In the genomic region with DNA sequence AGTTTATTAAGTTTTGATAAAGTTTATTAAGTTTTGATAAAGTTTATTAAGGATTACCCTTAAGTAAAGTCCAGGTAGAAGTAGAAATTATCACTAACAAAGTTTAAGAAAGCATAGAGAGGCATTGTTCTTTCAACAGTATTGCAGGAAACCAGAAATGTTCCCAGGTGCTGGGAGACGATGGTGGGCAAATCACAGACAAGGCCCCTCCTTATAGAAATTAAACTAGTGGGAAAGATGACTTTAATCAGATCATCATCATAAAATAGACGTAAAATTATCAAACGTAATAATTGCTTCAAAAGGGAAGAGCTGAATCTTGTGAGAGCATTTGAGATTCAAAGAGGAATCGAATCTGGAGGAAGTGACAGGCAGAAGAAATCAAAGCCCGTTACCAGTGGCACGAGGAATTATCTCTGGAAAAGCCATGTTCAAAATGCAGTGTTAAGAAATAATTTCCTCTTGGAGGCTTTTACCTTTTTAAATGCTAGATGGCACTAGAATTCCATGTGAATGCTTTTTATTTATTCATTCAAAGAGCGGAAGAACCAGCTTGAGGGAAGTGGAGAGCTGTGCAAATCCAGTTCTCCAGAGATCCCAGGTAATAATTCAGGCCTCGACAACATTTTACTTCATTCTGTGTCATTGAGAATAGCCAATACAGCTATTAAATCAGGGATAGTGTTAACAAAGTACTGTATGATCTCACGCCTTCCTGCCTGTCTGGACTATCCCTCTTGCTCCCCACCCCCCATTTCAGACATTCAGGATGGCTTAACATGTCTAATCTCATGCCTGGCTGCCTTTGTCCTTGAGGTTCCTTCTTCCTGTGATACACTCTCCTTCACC, we compare ENCODE assay signal across 8 cellular contexts. TPM values are rescaled to one million over a fixed set of nuclear protein-coding genes. Genes with fewer than 3 reads are reported as not detected.
DNase-seq lines count a peak whose midpoint lies in the region; ATAC-seq, FAIRE-seq and TF ChIP-seq lines count a peak whose summit lies in the region.

No MANE protein-coding gene starts in this region.

- in situ Hi-C loops in brain microvascular endothelial cell (cut with HindIII; ENCODE audit: low pct_ligation_motif_present, low sequenced_read_pairs): no loop called here

- H3K36me3 ChIP-seq in brain microvascular endothelial cell (replicated peaks): no peaks in the 10 kb centered on the region
- no peaks in the 10 kb centered on the region for H3K36me3 ChIP-seq in kidney (ENCODE audit: control insufficient read depth in 1 of 2, insufficient read depth in 2 of 2, low read length in 2 of 2)

- TF ChIP-seq EP300 in A549 (IDR thresholded peaks at IDR 0.05): no peak

- peak overlapping the region; percentile 98 for H3K27ac Mint-ChIP-seq in stimulated activated naive B cell treated with anti-CD40 and anti-IgM and Interleukin-4, amounts not matched to agents 10 μg/mL and 1 μg/mL and 100 μg/mL, for 72 hours

- H3K4me1 Mint-ChIP-seq in stimulated activated naive B cell treated with anti-CD40 and anti-IgM and Interleukin-4, amounts not matched to agents 10 μg/mL and 1 μg/mL and 100 μg/mL, for 72 hours: peaks cover 36 to 49% of the 10 kb centered on the region in 2 donors

- intact Hi-C loops in kidney (cut with DNase I): loop anchor here (10.0 kb wide), 1 partner anchor 181 kb away; no protein-coding TSS in a partner anchor

- ATAC-seq in A549 (peak; percentile 21 to 27; a peak in 5 of 6 replicates), HG03469 (IDR thresholded peaks at IDR 0.05; ENCODE audit: unreplicated experiment) (no peak)
- ATAC-seq in stimulated activated naive B cell treated with anti-CD40 and anti-IgM and Interleukin-4, amounts not matched to agents 10 μg/mL and 1 μg/mL and 100 μg/mL, for 72 hours (replicated peaks): no peak

- peaks cover 5% of the 10 kb centered on the region for H3K27me3 ChIP-seq in brain microvascular endothelial cell (replicated peaks)

- no peak for TF ChIP-seq POLR2A in A549 (IDR thresholded peaks at IDR 0.05; ENCODE audit: low read length)

- H3K27ac ChIP-seq in A549 (peak overlapping the region; percentile 86 to 95), brain microvascular endothelial cell (peak overlapping the region; percentile 89), kidney (ENCODE audit: low read depth in 2 of 2, low read length in 2 of 2) (peak overlapping the region; percentile 92 to 95)

- peak overlapping the region; percentile 86 to 87 for H3K9ac ChIP-seq in kidney (ENCODE audit: low read length in 2 of 2)

- H3K4me3 ChIP-seq in A549: peak overlapping the region; percentile 85
- peak overlapping the region; percentile 62; the same call in 1 of the 2 replicates for H3K4me3 ChIP-seq in GM08714 (ENCODE audit: low read length)
- no peak overlapping the region for H3K4me3 ChIP-seq in brain microvascular endothelial cell (ENCODE audit: low read depth, low read length)
- peak overlapping the region; percentile 86 to 94 for H3K4me3 ChIP-seq in kidney (ENCODE audit: low read length in 2 of 2)

- no peaks in the 10 kb centered on the region for H3K9me3 ChIP-seq in A549
- H3K9me3 ChIP-seq in kidney (ENCODE audit: control insufficient read depth in 1 of 2, low read length in 2 of 2): no peaks in the 10 kb centered on the region

- peak overlapping the region; percentile 2 to 97 for H3K4me3 Mint-ChIP-seq in stimulated activated naive B cell treated with anti-CD40 and anti-IgM and Interleukin-4, amounts not matched to agents 10 μg/mL and 1 μg/mL and 100 μg/mL, for 72 hours

- DNase-seq in A549 (ENCODE audit: low read depth in 1 of 2, low spot score in 1 of 2): peak; percentile 71
- peak; percentile 32 for DNase-seq in NCI-H446 treated with DMSO at 0.1 percent for 48 hours (lab: John Stamatoyannopoulos, UW)
- no peak for DNase-seq in brain microvascular endothelial cell
- DNase-seq in kidney: no peak
- no peak for DNase-seq in stimulated activated naive B cell treated with anti-CD40 and anti-IgM and Interleukin-4, amounts not matched to agents 10 μg/mL and 1 μg/mL and 100 μg/mL, for 72 hours
- DNase-seq in germinal center (ENCODE audit: low spot score): no peak

- TF ChIP-seq RAD21 in A549 (conservative IDR thresholded peaks at IDR 0.05 in 1 of 2, IDR thresholded peaks at IDR 0.05 in 1 of 2): peak; percentile 74 to 82

- TF ChIP-seq CTCF in A549 (IDR thresholded peaks at IDR 0.05) (peak; percentile 76), brain microvascular endothelial cell (IDR thresholded peaks at IDR 0.05; ENCODE audit: low read depth, low read length, missing control alignments) (peak; percentile 31), kidney (IDR thresholded peaks at IDR 0.05; ENCODE audit: borderline replicate concordance, extremely low read depth, insufficient read depth) (peak; percentile 52)

- WGBS in A549 (ENCODE audit: missing lambda C conversion rate): 24% methylated on average over 9 of the region's 9 CpGs

- peak; percentile 23 for FAIRE-seq in A549 (lab: Jason Lieb, UNC)
- FAIRE-seq in kidney (lab: Jason Lieb, UNC): no peak

- no peaks in the 10 kb centered on the region for H3K9me3 Mint-ChIP-seq in stimulated activated naive B cell treated with anti-CD40 and anti-IgM and Interleukin-4, amounts not matched to agents 10 μg/mL and 1 μg/mL and 100 μg/mL, for 72 hours

- H3K27me3 Mint-ChIP-seq in stimulated activated naive B cell treated with anti-CD40 and anti-IgM and Interleukin-4, amounts not matched to agents 10 μg/mL and 1 μg/mL and 100 μg/mL, for 72 hours: no peaks in the 10 kb centered on the region

- peaks cover 40% of the 10 kb centered on the region for H3K4me1 ChIP-seq in A549
- H3K4me1 ChIP-seq in kidney (ENCODE audit: control insufficient read depth in 1 of 2, insufficient read depth in 1 of 2, low read depth in 1 of 2, low read length in 2 of 2): peaks cover 6 to 12% of the 10 kb centered on the region in 2 donors

- POLR2A ChIA-PET in A549 (lab: Yijun Ruan, JAX): interaction anchor here (0.7 to 2.2 kb wide), 7 partner anchors 72 to 414 kb away, joined by 3 to 7 read pairs (median 3); a partner anchor contains a TSS

- CTCF ChIA-PET in A549 (lab: Yijun Ruan, JAX): interaction anchor here (0.6 to 9.1 kb wide), 74 partner anchors 10 to 1056 kb away, joined by 3 to 130 read pairs (median 5); a partner anchor contains a TSS

- peak overlapping the region; percentile 76 for H3K4me2 ChIP-seq in A549

- H3K36me3 Mint-ChIP-seq in stimulated activated naive B cell treated with anti-CD40 and anti-IgM and Interleukin-4, amounts not matched to agents 10 μg/mL and 1 μg/mL and 100 μg/mL, for 72 hours: peaks cover 2 to 15% of the 10 kb centered on the region in 2 donors

TF ChIP-seq in A549, 52 proteins besides CTCF, POLR2A, EP300 and RAD21:
- TF ChIP-seq SMC3 (IDR thresholded peaks at IDR 0.05) (peak; percentile 60), CEBPB (IDR thresholded peaks at IDR 0.05) (no peak), JUN (IDR thresholded peaks at IDR 0.05) (0 out of 5 replicates have a peak, but pooled peaks of 1 of the 2 experiments have one; percentile 21)
TF ChIP-seq in A549: peak in this region for 2.

RNA-seq across cellular contexts. Expression of a gene that starts 1.0 kb away (rescaled TPM):
- polyA plus RNA-seq in A549 (2011; rRNA removed): 113 and 118 TPM in 2 replicates
- 83.8 and 86.7 TPM in 2 replicates for polyA plus RNA-seq in A549 (2012; cell fraction: cytosol; rRNA removed)
- 100 and 130 TPM in 2 replicates for polyA plus RNA-seq in A549 (2012; cell fraction: nucleus; rRNA removed)
- 137 to 141 TPM (median 139 TPM) in 3 replicates for polyA plus RNA-seq in A549 (2017; fragmentation: RNase III; extraction: RNeasy Plus Mini Kit Qiagen cat#74134 plus additional on column Dnase treatment)
- 42.3 and 45.4 TPM in 2 replicates for polyA minus RNA-seq in A549 (2011; rRNA and poly(A)+ RNA removed)
- 90.9 TPM for total RNA-seq in kidney
- 79.7 TPM for polyA plus RNA-seq in kidney (ENCODE audit: insufficient read depth, low read depth, low replicate concordance)

RNA-seq across cellular contexts. Expression of a gene that starts 44.5 kb away (rescaled TPM):
- not detected in 2 replicates for polyA plus RNA-seq in A549 (2011; rRNA removed)
- not detected in 2 replicates for polyA plus RNA-seq in A549 (2012; cell fraction: cytosol; rRNA removed)
- polyA plus RNA-seq in A549 (2012; cell fraction: nucleus; rRNA removed): not detected in 2 replicates
- polyA plus RNA-seq in A549 (2017; fragmentation: RNase III; extraction: RNeasy Plus Mini Kit Qiagen cat#74134 plus additional on column Dnase treatment): not detected in 3 replicates
- not detected in 2 replicates for polyA minus RNA-seq in A549 (2011; rRNA and poly(A)+ RNA removed)
- total RNA-seq in kidney: 3.7 TPM
- 1.4 TPM for polyA plus RNA-seq in kidney (ENCODE audit: insufficient read depth, low read depth, low replicate concordance)

Comparison
In these comparisons a context has a peak if more than half of its experiments do, and no peak if none do; other contexts are left out.
1. ATAC-seq: peak in A549 (2 of 2); none in stimulated activated naive B cell treated with anti-CD40 and anti-IgM and Interleukin-4, amounts not matched to agents 10 μg/mL and 1 μg/mL and 100 μg/mL, for 72 hours (0 of 2) and HG03469 (single experiment).
2. DNase-seq: peak in A549 (2 of 2) and NCI-H446 treated with DMSO at 0.1 percent for 48 hours (single experiment); none in brain microvascular endothelial cell (single experiment), kidney (single experiment), stimulated activated naive B cell treated with anti-CD40 and anti-IgM and Interleukin-4, amounts not matched to agents 10 μg/mL and 1 μg/mL and 100 μg/mL, for 72 hours (single experiment) and germinal center (single experiment).
3. Peak in every context shown above with its lines, with median percentiles within 50 percentile points of each other: H3K27ac ChIP-seq and CTCF ChIP-seq.